ENCODE assay signal across 1 cellular context in genomic region chr10:42961156-42961589, GRCh38.
TF ChIP-seq lines count a peak whose summit lies in the region.

No MANE protein-coding gene starts in this region.

TF ChIP-seq in WTC11, 78 proteins besides CTCF, POLR2A, EP300 and RAD21:
- TF ChIP-seq ZNF281 (CRISPR knock-in tag; IDR thresholded peaks at IDR 0.05): no peak
- TF ChIP-seq NR2C2 (CRISPR knock-in tag; IDR thresholded peaks at IDR 0.05): no peak
- no peak for TF ChIP-seq ZNF423 (CRISPR knock-in tag; IDR thresholded peaks at IDR 0.05)
- TF ChIP-seq FOXK1 (CRISPR knock-in tag; IDR thresholded peaks at IDR 0.05): no peak
- no peak for TF ChIP-seq ZBTB21 (CRISPR knock-in tag; IDR thresholded peaks at IDR 0.05; ENCODE audit: borderline replicate concordance)
- TF ChIP-seq IRF2 (CRISPR knock-in tag; IDR thresholded peaks at IDR 0.05; ENCODE audit: borderline replicate concordance, low read depth): no peak
- TF ChIP-seq ZNF532 (CRISPR knock-in tag; IDR thresholded peaks at IDR 0.05; ENCODE audit: borderline replicate concordance): no peak
- no peak for TF ChIP-seq GTF2I (CRISPR knock-in tag; conservative IDR thresholded peaks at IDR 0.05)
- TF ChIP-seq ZNF121 (CRISPR knock-in tag; IDR thresholded peaks at IDR 0.05): no peak
- no peak for TF ChIP-seq AFF4 (CRISPR knock-in tag; IDR thresholded peaks at IDR 0.05; ENCODE audit: borderline replicate concordance)
- no peak for TF ChIP-seq TP53 (CRISPR knock-in tag; IDR thresholded peaks at IDR 0.05)
- TF ChIP-seq ATF6 (CRISPR knock-in tag; IDR thresholded peaks at IDR 0.05): no peak
- no peak for TF ChIP-seq ESRRA (CRISPR knock-in tag; IDR thresholded peaks at IDR 0.05; ENCODE audit: borderline replicate concordance)
- no peak for TF ChIP-seq CBFB (CRISPR knock-in tag; IDR thresholded peaks at IDR 0.05; ENCODE audit: low read depth)
- no peak for TF ChIP-seq PREB (CRISPR knock-in tag; IDR thresholded peaks at IDR 0.05; ENCODE audit: borderline replicate concordance)
TF ChIP-seq in WTC11: peak in this region for 0.
